8 cellular contexts compared by ENCODE assay signal in genomic region chr2:205681836-205682238, GRCh38. TPM values are rescaled to one million over a fixed set of nuclear protein-coding genes. Genes with fewer than 3 reads are reported as not detected.
DNase-seq lines count a peak whose midpoint lies in the region; ATAC-seq and FAIRE-seq lines count a peak whose summit lies in the region.

No MANE protein-coding gene starts in this region.

- no peaks in the 10 kb centered on the region for H3K9me3 Mint-ChIP-seq in stimulated activated naive CD8-positive, alpha-beta T cell treated with anti-CD3 and anti-CD28 coated beads, Interleukin-15, Interleukin-2, amounts not matched to agents 100 ng/mL and 50 ng/mL, for 24 hours
- no peaks in the 10 kb centered on the region for H3K9me3 Mint-ChIP-seq in activated naive CD8-positive, alpha-beta T cell treated with anti-CD3 and anti-CD28 coated beads, Interleukin-2, amount 10 ng/mL, durations not matched to agents 7 days and 5 days

- no peaks in the 10 kb centered on the region for H3K36me3 Mint-ChIP-seq in stimulated activated naive CD8-positive, alpha-beta T cell treated with anti-CD3 and anti-CD28 coated beads, Interleukin-15, Interleukin-2, amounts not matched to agents 100 ng/mL and 50 ng/mL, for 24 hours (ENCODE audit: low read depth)
- H3K36me3 Mint-ChIP-seq in activated naive CD8-positive, alpha-beta T cell treated with anti-CD3 and anti-CD28 coated beads, Interleukin-2, amount 10 ng/mL, durations not matched to agents 7 days and 5 days = no peaks in the 10 kb centered on the region

- H3K27ac ChIP-seq in iPS-20b (ENCODE audit: low read length) = no peak overlapping the region
- H3K27ac ChIP-seq in subcutaneous abdominal adipose tissue (ENCODE audit: low read depth, low read length) = peak overlapping the region; percentile 88

- no peaks in the 10 kb centered on the region for H3K36me3 ChIP-seq in iPS-20b (ENCODE audit: insufficient read depth, low read depth, low read length)
- H3K36me3 ChIP-seq in subcutaneous abdominal adipose tissue (ENCODE audit: control insufficient read depth in 5 of 5, insufficient read depth in 5 of 5, low read length in 5 of 5) = no peaks in the 10 kb centered on the region

- no peak for FAIRE-seq in GM19239 (lab: Jason Lieb, UNC)

- peak overlapping the region; percentile 79 for H3K4me3 Mint-ChIP-seq in stimulated activated naive CD8-positive, alpha-beta T cell treated with anti-CD3 and anti-CD28 coated beads, Interleukin-15, Interleukin-2, amounts not matched to agents 100 ng/mL and 50 ng/mL, for 24 hours
- H3K4me3 Mint-ChIP-seq in activated naive CD8-positive, alpha-beta T cell treated with anti-CD3 and anti-CD28 coated beads, Interleukin-2, amount 10 ng/mL, durations not matched to agents 7 days and 5 days = peak overlapping the region; percentile 70

- H3K4me1 ChIP-seq in iPS-20b (ENCODE audit: insufficient read depth, low read length) (peaks cover 14% of the 10 kb centered on the region), subcutaneous abdominal adipose tissue (ENCODE audit: control insufficient read depth in 5 of 5, insufficient read depth in 5 of 5, low read length in 5 of 5) (peaks cover 4 to 61% (median 46%) of the 10 kb centered on the region in 5 donors)

- H3K27ac Mint-ChIP-seq in stimulated activated naive CD8-positive, alpha-beta T cell treated with anti-CD3 and anti-CD28 coated beads, Interleukin-15, Interleukin-2, amounts not matched to agents 100 ng/mL and 50 ng/mL, for 24 hours = peak overlapping the region; percentile 68
- H3K27ac Mint-ChIP-seq in activated naive CD8-positive, alpha-beta T cell treated with anti-CD3 and anti-CD28 coated beads, Interleukin-2, amount 10 ng/mL, durations not matched to agents 7 days and 5 days = no peak overlapping the region

- no peak for ATAC-seq in stimulated activated naive CD8-positive, alpha-beta T cell treated with anti-CD3 and anti-CD28 coated beads, Interleukin-15, Interleukin-2, amounts not matched to agents 100 U/mL and 50 U/mL, for 24 hours
- ATAC-seq in HG03439 (IDR thresholded peaks at IDR 0.05; ENCODE audit: unreplicated experiment) (peak; percentile 15), HG02623 (IDR thresholded peaks at IDR 0.05; ENCODE audit: unreplicated experiment) (no peak)
- no peak for ATAC-seq in activated naive CD8-positive, alpha-beta T cell treated with anti-CD3 and anti-CD28 coated beads, Interleukin-2, amount 10 ng/mL, durations not matched to agents 7 days and 5 days (ENCODE audit: low read depth)

- peaks cover 61% of the 10 kb centered on the region for H3K27me3 Mint-ChIP-seq in stimulated activated naive CD8-positive, alpha-beta T cell treated with anti-CD3 and anti-CD28 coated beads, Interleukin-15, Interleukin-2, amounts not matched to agents 100 ng/mL and 50 ng/mL, for 24 hours
- H3K27me3 Mint-ChIP-seq in activated naive CD8-positive, alpha-beta T cell treated with anti-CD3 and anti-CD28 coated beads, Interleukin-2, amount 10 ng/mL, durations not matched to agents 7 days and 5 days = peaks cover 60% of the 10 kb centered on the region

- H3K9ac ChIP-seq in iPS-20b (ENCODE audit: low read depth, low read length) = peak overlapping the region; percentile 73; the same call in 1 of the 2 replicates
- peak overlapping the region in 4 of 5 donors; percentile 76 to 88 (median 81) for H3K9ac ChIP-seq in subcutaneous abdominal adipose tissue (ENCODE audit: low read length in 5 of 5)

- peaks cover 37% of the 10 kb centered on the region for H3K4me1 Mint-ChIP-seq in stimulated activated naive CD8-positive, alpha-beta T cell treated with anti-CD3 and anti-CD28 coated beads, Interleukin-15, Interleukin-2, amounts not matched to agents 100 ng/mL and 50 ng/mL, for 24 hours (ENCODE audit: low read depth)
- peaks cover 32% of the 10 kb centered on the region for H3K4me1 Mint-ChIP-seq in activated naive CD8-positive, alpha-beta T cell treated with anti-CD3 and anti-CD28 coated beads, Interleukin-2, amount 10 ng/mL, durations not matched to agents 7 days and 5 days

- H3K4me3 ChIP-seq in iPS-20b (ENCODE audit: low read length) (peak overlapping the region; percentile 81), subcutaneous abdominal adipose tissue (ENCODE audit: low read depth in 1 of 5, low read length in 5 of 5) (peak overlapping the region; percentile 62 to 83 (median 82))

- no peak for DNase-seq in stimulated activated naive CD8-positive, alpha-beta T cell treated with anti-CD3 and anti-CD28 coated beads, Interleukin-15, Interleukin-2, amounts not matched to agents 100 U/mL and 50 U/mL, for 24 hours
- DNase-seq in activated naive CD8-positive, alpha-beta T cell treated with anti-CD3 and anti-CD28 coated beads, Interleukin-2, amount 10 ng/mL, durations not matched to agents 7 days and 5 days = peak; percentile 44
- no peak for DNase-seq in GM19239 (ENCODE audit: insufficient read length, low spot score)

- H3K9me3 ChIP-seq in iPS-20b (ENCODE audit: insufficient read depth, low read depth, low read length) = no peaks in the 10 kb centered on the region
- no peaks in the 10 kb centered on the region for H3K9me3 ChIP-seq in subcutaneous abdominal adipose tissue (ENCODE audit: control insufficient read depth in 5 of 5, low read length in 5 of 5)

- peaks cover 57% of the 10 kb centered on the region for H3K27me3 ChIP-seq in iPS-20b (ENCODE audit: insufficient read depth, low read length)
- H3K27me3 ChIP-seq in subcutaneous abdominal adipose tissue (ENCODE audit: control insufficient read depth in 5 of 5, insufficient read depth in 4 of 5, low read length in 5 of 5) = no peaks in the 10 kb centered on the region

- POLR2A ChIA-PET in activated naive CD8-positive, alpha-beta T cell treated with anti-CD3 and anti-CD28 coated beads, Interleukin-2, amount 10 ng/mL, durations not matched to agents 7 days and 5 days (lab: Charles Lee) = interaction anchor here (1.0 to 1.2 kb wide), 2 partner anchors 21 to 69 kb away, joined by 3 to 4 read pairs; no protein-coding TSS in a partner anchor

RNA-seq across cellular contexts. Expression of gene NRP2, which starts 0.5 kb away (rescaled TPM):
- 1 to 10 TPM; 2.9 to 3.3 TPM for total RNA-seq in activated naive CD8-positive, alpha-beta T cell treated with anti-CD3 and anti-CD28 coated beads, Interleukin-2, amount 10 ng/mL, durations not matched to agents 7 days and 5 days
